ENCODE assay signal across 8 cellular contexts in genomic region chr10:124743188-124744046, GRCh38. TPM values are rescaled to one million over a fixed set of nuclear protein-coding genes. Genes with fewer than 3 reads are reported as not detected.
DNase-seq lines count a peak whose midpoint lies in the region; ATAC-seq and TF ChIP-seq lines count a peak whose summit lies in the region.

No MANE protein-coding gene starts in this region.

- H3K36me3 Mint-ChIP-seq in CD4-positive, alpha-beta memory T cell, result peaks cover 0 to 15% of the 10 kb centered on the region in 2 donors

- H3K4me3 Mint-ChIP-seq in CD4-positive, alpha-beta memory T cell, result peak overlapping the region; percentile 95 to 100 (median 98)

- DNase-seq in CD4-positive, alpha-beta memory T cell, result peak in 4 of 5 donors; percentile 22 to 63 (median 30)
- peak; percentile 44 for DNase-seq in NCI-H69 (lab: John Stamatoyannopoulos, UW)
- peak in 1 of 2 donors; percentile 71 for DNase-seq in ascending aorta (ENCODE audit: low spot score in 2 of 2)
- DNase-seq in NCI-H1105 treated with DMSO at 0.1 percent for 48 hours (lab: John Stamatoyannopoulos, UW), result no peak
- DNase-seq in SW 1271 (lab: John Stamatoyannopoulos, UW), result no peak

- H3K9me3 ChIP-seq in CD4-positive, alpha-beta memory T cell (ENCODE audit: control insufficient read depth in 1 of 2, low read length in 2 of 2), result no peaks in the 10 kb centered on the region
- H3K9me3 ChIP-seq in ascending aorta, result no peaks in the 10 kb centered on the region

- peaks cover 52% of the 10 kb centered on the region for H3K4me1 ChIP-seq in CD4-positive, alpha-beta memory T cell (ENCODE audit: insufficient read depth, low read length)
- H3K4me1 ChIP-seq in ascending aorta, result peaks cover 0 to 42% of the 10 kb centered on the region in 2 donors

- H3K27me3 Mint-ChIP-seq in CD4-positive, alpha-beta memory T cell, result no peaks in the 10 kb centered on the region

- no peaks in the 10 kb centered on the region for H3K36me3 ChIP-seq in CD4-positive, alpha-beta memory T cell (ENCODE audit: insufficient read depth, low read length)
- no peaks in the 10 kb centered on the region for H3K36me3 ChIP-seq in ascending aorta

- POLR2A ChIA-PET in CD4-positive, alpha-beta memory T cell (lab: Charles Lee; ENCODE audit: partially characterized antibody), result interaction anchor here (0.6 to 5.7 kb wide), 23 partner anchors 11 to 324 kb away, joined by 3 to 163 read pairs (median 18); partner anchors contain the start of gene OAT

- H3K9me3 Mint-ChIP-seq in CD4-positive, alpha-beta memory T cell, result no peaks in the 10 kb centered on the region

- H3K27ac Mint-ChIP-seq in CD4-positive, alpha-beta memory T cell, result peak overlapping the region; percentile 91 to 99 (median 96)

- peaks cover 44 to 57% (median 51%) of the 10 kb centered on the region in 4 donors for H3K4me1 Mint-ChIP-seq in CD4-positive, alpha-beta memory T cell

- peak overlapping the region; percentile 64 for H3K27ac ChIP-seq in CD4-positive, alpha-beta memory T cell (ENCODE audit: low read depth, low read length)
- peak overlapping the region; percentile 63 to 69 for H3K27ac ChIP-seq in ascending aorta
- H3K27ac ChIP-seq in skin epidermis, result peak overlapping the region; percentile 63 to 98 (median 90)

- intact Hi-C loops in CD4-positive, alpha-beta memory T cell (cut with micrococcal nuclease), result loop anchor here (1.0 to 5.0 kb wide), 4 partner anchors 48 to 749 kb away; partner anchors contain the start of genes EEF1AKMT2 and LHPP
- intact Hi-C loops in ascending aorta (cut with DNase I), result loop anchor here (1.0 to 10.0 kb wide), 8 partner anchors 48 to 1589 kb away; partner anchors contain the start of genes BUB3, CTBP2, EEF1AKMT2 and OAT

- H3K27me3 ChIP-seq in CD4-positive, alpha-beta memory T cell (ENCODE audit: insufficient read depth, low read length), result no peaks in the 10 kb centered on the region
- no peaks in the 10 kb centered on the region for H3K27me3 ChIP-seq in ascending aorta

- peak overlapping the region; percentile 57 to 79 for H3K4me3 ChIP-seq in CD4-positive, alpha-beta memory T cell (ENCODE audit: low read length in 2 of 2)
- H3K4me3 ChIP-seq in ascending aorta (peak overlapping the region; percentile 74 to 80), iPS-11a (ENCODE audit: low read depth, low read length) (peak overlapping the region; percentile 52), skin epidermis (peak overlapping the region; percentile 56 to 88 (median 72))

- CTCF ChIA-PET in CD4-positive, alpha-beta memory T cell (lab: Charles Lee; ENCODE audit: partially characterized antibody), result interaction anchor here (0.6 to 18.1 kb wide), 20 partner anchors 13 to 282 kb away, joined by 3 to 556 read pairs (median 35); partner anchors contain the start of gene LHPP

- ATAC-seq in GM21526 (IDR thresholded peaks at IDR 0.05; ENCODE audit: low FRiP score, unreplicated experiment), result peak; percentile 13

- no peak for TF ChIP-seq CTCF in ascending aorta (IDR thresholded peaks at IDR 0.05)

RNA-seq across cellular contexts. Expression of gene FAM53B, which starts 0.8 kb away (rescaled TPM):
- total RNA-seq in CD4-positive, alpha-beta memory T cell, result 10 to 100 TPM; 57.3 to 60.7 TPM
- 10 to 100 TPM in 1 of 2 donors, 1 to 10 TPM in 1; 7.3 to 42.5 TPM for polyA plus RNA-seq in CD4-positive, alpha-beta memory T cell
- 52.5 TPM for total RNA-seq in ascending aorta

RNA-seq across cellular contexts. Expression of gene EEF1AKMT2, which starts 48.3 kb away (rescaled TPM):
- 10 to 100 TPM; 20.0 to 24.2 TPM for total RNA-seq in CD4-positive, alpha-beta memory T cell
- polyA plus RNA-seq in CD4-positive, alpha-beta memory T cell, result 10 to 100 TPM; 18.2 to 31.1 TPM
- 10.5 TPM for total RNA-seq in ascending aorta

RNA-seq across cellular contexts. Expression of gene ABRAXAS2, which starts 58.2 kb away (rescaled TPM):
- total RNA-seq in CD4-positive, alpha-beta memory T cell, result 10 to 100 TPM; 14.4 to 15.0 TPM
- 10 to 100 TPM in 1 of 2 donors, 1 to 10 TPM in 1; 9.0 to 12.7 TPM for polyA plus RNA-seq in CD4-positive, alpha-beta memory T cell
- total RNA-seq in ascending aorta, result 0.85 TPM

Comparison
In these comparisons a context has a peak if more than half of its experiments do, and no peak if none do; other contexts are left out.
1. DNase-seq: peak in CD4-positive, alpha-beta memory T cell (4 of 5) and NCI-H69 (single experiment); none in NCI-H1105 treated with DMSO at 0.1 percent for 48 hours (single experiment) and SW 1271 (0 of 2).
2. Peak in every context shown above with its lines, with median percentiles within 50 percentile points of each other: H3K27ac ChIP-seq and H3K4me3 ChIP-seq.